Comparison of ENCODE assay signal across 12 cellular contexts in genomic region chr6:39227476-39227875, GRCh38. TPM values are rescaled to one million over a fixed set of nuclear protein-coding genes. Genes with fewer than 3 reads are reported as not detected.
DNase-seq lines count a peak whose midpoint lies in the region; ATAC-seq and TF ChIP-seq lines count a peak whose summit lies in the region.
"Had no signal": no experiment of that assay in that cellular context is flagged by ENCODE, and none has a peak within 500 bp of the region (broad histone marks: within the 10 kb centered on the region; RNA-seq: fewer than 3 reads in every experiment).

No MANE protein-coding gene starts in this region.

- H3K9me3 ChIP-seq in Caco-2 (no peaks in the 10 kb centered on the region), Loucy (ENCODE audit: insufficient read depth, low read depth, low read length) (no peaks in the 10 kb centered on the region), ectodermal cell (ENCODE audit: control insufficient read depth, low read length) (no peaks in the 10 kb centered on the region)
- H3K9me3 ChIP-seq: testis had no signal

- WGBS in ectodermal cell, 2 experiments, result 85 to 91% methylated on average over 9 of the region's 9 CpGs

- peak overlapping the region; percentile 64 for H3K4me2 ChIP-seq in Loucy (ENCODE audit: low read depth, low read length, poor library complexity, severe bottlenecking)

- H3K27ac ChIP-seq in ectodermal cell (ENCODE audit: insufficient read depth, low read depth, low read length, poor library complexity, severe bottlenecking), result no peak overlapping the region
- H3K27ac ChIP-seq: testis had no signal

- H3K27me3 ChIP-seq in Caco-2 (replicated peaks; ENCODE audit: control insufficient read depth, insufficient read depth, low read length) (no peaks in the 10 kb centered on the region), Loucy (ENCODE audit: insufficient read depth, low read length, poor library complexity, severe bottlenecking) (no peaks in the 10 kb centered on the region), ectodermal cell (ENCODE audit: control insufficient read depth, insufficient read depth, low read length, poor library complexity, severe bottlenecking) (peaks cover 19% of the 10 kb centered on the region)
- H3K27me3 ChIP-seq: testis had no signal

- H3K4me1 ChIP-seq in Caco-2 (peaks cover 35% of the 10 kb centered on the region), Loucy (ENCODE audit: insufficient read depth, low read length, poor library complexity, severe bottlenecking) (peaks cover 62% of the 10 kb centered on the region), ectodermal cell (ENCODE audit: control insufficient read depth, insufficient read depth, low read length) (peaks cover 25% of the 10 kb centered on the region)

- no peaks in the 10 kb centered on the region for H4K20me1 ChIP-seq in Loucy (ENCODE audit: insufficient read depth, low read length, poor library complexity, severe bottlenecking)

- H3K9me3 Mint-ChIP-seq in Caco-2 (ENCODE audit: unreplicated experiment), result no peaks in the 10 kb centered on the region
- H3K9me3 Mint-ChIP-seq in neural crest cell, result no peaks in the 10 kb centered on the region

- POLR2A ChIA-PET in Caco-2 (lab: Charles Lee), result no interaction called here

- ATAC-seq in GM21737 (IDR thresholded peaks at IDR 0.05; ENCODE audit: unreplicated experiment), result no peak

- TF ChIP-seq CTCF in Caco-2 (IDR thresholded peaks at IDR 0.05; ENCODE audit: insufficient read depth in 1 of 2, low read depth in 1 of 2, low read length in 1 of 2, severe bottlenecking in 1 of 2, unreplicated experiment in 1 of 2) (no peak), Loucy (conservative IDR thresholded peaks at IDR 0.05; ENCODE audit: low read length) (no peak), neural crest cell (conservative IDR thresholded peaks at IDR 0.05) (no peak)

- CTCF ChIA-PET in Caco-2 (lab: Charles Lee), result interaction anchor here (1.0 kb wide), 1 partner anchor 37 kb away, joined by 4 read pairs; no protein-coding TSS in a partner anchor

- H2AFZ ChIP-seq in Loucy (ENCODE audit: low read length), result no peak overlapping the region

- DNase-seq in Caco-2, result no peak
- DNase-seq in neural crest cell (ENCODE audit: low read depth, low spot score), result no peak
- no peak for DNase-seq in GDM1 (lab: John Stamatoyannopoulos, UW)
- DNase-seq in NCI-H446 (lab: John Stamatoyannopoulos, UW), result no peak
- no peak for DNase-seq in NCI-H128 (lab: John Stamatoyannopoulos, UW; ENCODE audit: unreplicated experiment)
- DNase-seq: NCI-H748 treated with DMSO at 0.1 percent for 48 hours, testis had no signal

- H3K4me3 ChIP-seq in Caco-2 (ENCODE audit: low read depth, low read length), result peak overlapping the region; percentile 90
- H3K4me3 ChIP-seq in Loucy (ENCODE audit: low read length, poor library complexity, severe bottlenecking), result peak overlapping the region; percentile 75
- H3K4me3 ChIP-seq in ectodermal cell (ENCODE audit: insufficient read depth, low read depth, low read length), result peak overlapping the region; percentile 54

- H3K4me1 Mint-ChIP-seq in Caco-2 (ENCODE audit: low read depth, unreplicated experiment) (peaks cover 41% of the 10 kb centered on the region), neural crest cell (peaks cover 85% of the 10 kb centered on the region)

- H3F3A ChIP-seq in Loucy (ENCODE audit: low read depth), result no peaks in the 10 kb centered on the region

- H3K36me3 ChIP-seq in Caco-2 (ENCODE audit: control insufficient read depth, insufficient read depth, low read length), result no peaks in the 10 kb centered on the region
- no peaks in the 10 kb centered on the region for H3K36me3 ChIP-seq in Loucy (ENCODE audit: insufficient read depth, low read length)
- H3K36me3 ChIP-seq in ectodermal cell (ENCODE audit: control insufficient read depth, insufficient read depth, low read length), result no peaks in the 10 kb centered on the region

- H3K4me3 Mint-ChIP-seq in Caco-2 (ENCODE audit: unreplicated experiment) (peak overlapping the region; percentile 83), neural crest cell (peak overlapping the region; percentile 91)

- H3K79me2 ChIP-seq in Loucy (ENCODE audit: insufficient read depth, low read length), result peaks cover 46% of the 10 kb centered on the region

- H3K9me2 ChIP-seq in Loucy (replicated peaks; ENCODE audit: low read depth, low read length), result no peaks in the 10 kb centered on the region

- no peak overlapping the region for H3K27ac Mint-ChIP-seq in Caco-2 (ENCODE audit: unreplicated experiment)
- no peak overlapping the region for H3K27ac Mint-ChIP-seq in neural crest cell (ENCODE audit: unreplicated experiment)

- BruUV-seq in Caco-2 (replicated peaks; lab: Mats Ljungman, UMichigan), result no TSS peak

- peak overlapping the region; percentile 68 for H3K9ac ChIP-seq in Loucy (ENCODE audit: low read depth, low read length, poor library complexity, severe bottlenecking)

- H3K36me3 Mint-ChIP-seq in Caco-2 (ENCODE audit: insufficient read depth, unreplicated experiment) (peaks cover 41% of the 10 kb centered on the region), neural crest cell (ENCODE audit: low read depth) (peaks cover 10% of the 10 kb centered on the region)

- H3K27me3 Mint-ChIP-seq in Caco-2 (ENCODE audit: insufficient read depth, unreplicated experiment) (no peaks in the 10 kb centered on the region), neural crest cell (ENCODE audit: low read depth) (peaks cover 17% of the 10 kb centered on the region)

- intact Hi-C loops in Caco-2 (cut with micrococcal nuclease; ENCODE audit: unreplicated experiment), result no loop called here

RNA-seq across cellular contexts. Expression of gene KCNK5, which starts 1.8 kb away (rescaled TPM):
- total RNA-seq in Caco-2 (2022) (19.8 and 20.9 TPM in 2 replicates), neural crest cell (30.4 and 32.7 TPM in 2 replicates)
- 11.6 TPM for polyA plus RNA-seq in ectodermal cell (2013, experiment 1 of 4)
- 13.1 TPM for polyA plus RNA-seq in ectodermal cell (2013, experiment 2 of 4)
- 9.0 TPM for polyA plus RNA-seq in ectodermal cell (2013, experiment 3 of 4)
- 8.8 TPM for polyA plus RNA-seq in ectodermal cell (2013, experiment 4 of 4)
- total RNA-seq: chondrocyte, glomerular endothelial cell had no signal
